11 cellular contexts compared by ENCODE assay signal in genomic region chr1:182795563-182796228, GRCh38. TPM values are rescaled to one million over a fixed set of nuclear protein-coding genes. Genes with fewer than 3 reads are reported as not detected.
DNase-seq lines count a peak whose midpoint lies in the region; ATAC-seq and TF ChIP-seq lines count a peak whose summit lies in the region.
"Had no signal": no experiment of that assay in that cellular context is flagged by ENCODE, and none has a peak within 500 bp of the region (broad histone marks: within the 10 kb centered on the region; RNA-seq: fewer than 3 reads in every experiment).

No MANE protein-coding gene starts in this region.

- H2BK15ac ChIP-seq in neuronal stem cell (ENCODE audit: low read length) = no peak overlapping the region

- H3K4me1 Mint-ChIP-seq in activated T-helper 2 cell treated with anti-CD3 and anti-CD28 coated beads, Interferon-gamma antibody, Interleukin-2, Interleukin-4, amounts not matched to agents 10 μg/mL and 5 μg/mL and 100 μg/mL, durations not matched to agents 14 hours and 24 hours and 36 hours (ENCODE audit: low read depth) = peaks cover 5% of the 10 kb centered on the region

- no peak overlapping the region for H2BK12ac ChIP-seq in neuronal stem cell (ENCODE audit: low read length)

- intact Hi-C loops in mucosa of descending colon (cut with DNase I, micrococcal nuclease) = no loop called here
- intact Hi-C loops in activated T-helper 2 cell treated with anti-CD3 and anti-CD28 coated beads, Interferon-gamma antibody, Interleukin-2, Interleukin-4, amounts not matched to agents 10 μg/mL and 5 μg/mL and 100 μg/mL, durations not matched to agents 14 hours and 24 hours and 36 hours (cut with micrococcal nuclease) = no loop called here

- H2AK5ac ChIP-seq in neuronal stem cell (ENCODE audit: low read depth, low read length) = no peak overlapping the region

- H3K4ac ChIP-seq in neuronal stem cell (ENCODE audit: low read length) = no peak overlapping the region

- no peak overlapping the region for H3K4me3 ChIP-seq in mucosa of descending colon
- no peak overlapping the region for H3K4me3 ChIP-seq in neuronal stem cell (ENCODE audit: low read length in 2 of 2)

- H2BK120ac ChIP-seq in neuronal stem cell (ENCODE audit: low read depth, low read length) = no peak overlapping the region

- no peaks in the 10 kb centered on the region for H3K79me1 ChIP-seq in neuronal stem cell (ENCODE audit: low read depth, low read length)

- no peak overlapping the region for H3K4me2 ChIP-seq in neuronal stem cell (ENCODE audit: insufficient read depth, low read length, poor library complexity, severe bottlenecking)

- no peaks in the 10 kb centered on the region for H3K36me3 Mint-ChIP-seq in activated T-helper 2 cell treated with anti-CD3 and anti-CD28 coated beads, Interferon-gamma antibody, Interleukin-2, Interleukin-4, amounts not matched to agents 10 μg/mL and 5 μg/mL and 100 μg/mL, durations not matched to agents 14 hours and 24 hours and 36 hours (ENCODE audit: low read depth)

- H3K4me1 ChIP-seq in mucosa of descending colon (ENCODE audit: low read depth) (no peaks in the 10 kb centered on the region), neuronal stem cell (ENCODE audit: control insufficient read depth in 2 of 2, insufficient read depth in 1 of 2, low read depth in 1 of 2, low read length in 2 of 2) (peaks cover 0 to 2% of the 10 kb centered on the region in 2 donors)

- H3K9ac ChIP-seq in neuronal stem cell (ENCODE audit: low read depth, low read length, poor library complexity) = no peak overlapping the region

- no peak for TF ChIP-seq CTCF in mucosa of descending colon (IDR thresholded peaks at IDR 0.05)

- H3K9me3 ChIP-seq in mucosa of descending colon = no peaks in the 10 kb centered on the region
- no peaks in the 10 kb centered on the region for H3K9me3 ChIP-seq in neuronal stem cell (replicated peaks in 1 of 2; ENCODE audit: control insufficient read depth in 2 of 2, insufficient read depth in 1 of 2, low read depth in 1 of 2, low read length in 2 of 2)

- no peak overlapping the region for H3K4me3 Mint-ChIP-seq in activated T-helper 2 cell treated with anti-CD3 and anti-CD28 coated beads, Interferon-gamma antibody, Interleukin-2, Interleukin-4, amounts not matched to agents 10 μg/mL and 5 μg/mL and 100 μg/mL, durations not matched to agents 14 hours and 24 hours and 36 hours (ENCODE audit: low read depth)
- H3K4me3 Mint-ChIP-seq: activated naive CD4-positive, alpha-beta T cell treated with anti-CD3 and anti-CD28 coated beads, Interleukin-2, amount 50 U/mL, for 24 hours had no signal

- ATAC-seq in mucosa of descending colon (peak; percentile 76), HG02981 (IDR thresholded peaks at IDR 0.05; ENCODE audit: unreplicated experiment) (no peak), HG03342 (IDR thresholded peaks at IDR 0.05; ENCODE audit: unreplicated experiment) (no peak)

- H3K18ac ChIP-seq in neuronal stem cell (ENCODE audit: low read length) = no peak overlapping the region

- H3K27me3 ChIP-seq in neuronal stem cell (ENCODE audit: control insufficient read depth in 3 of 3, insufficient read depth in 3 of 3, low read depth in 1 of 3, low read length in 3 of 3) = peaks cover 0 to 7% (median 0%) of the 10 kb centered on the region in 3 experiments

- no peak overlapping the region for H3K27ac Mint-ChIP-seq in activated T-helper 2 cell treated with anti-CD3 and anti-CD28 coated beads, Interferon-gamma antibody, Interleukin-2, Interleukin-4, amounts not matched to agents 10 μg/mL and 5 μg/mL and 100 μg/mL, durations not matched to agents 14 hours and 24 hours and 36 hours
- H3K27ac Mint-ChIP-seq: activated naive CD4-positive, alpha-beta T cell treated with anti-CD3 and anti-CD28 coated beads, Interleukin-2, amount 50 U/mL, for 24 hours had no signal

- H3K9me3 Mint-ChIP-seq in activated T-helper 2 cell treated with anti-CD3 and anti-CD28 coated beads, Interferon-gamma antibody, Interleukin-2, Interleukin-4, amounts not matched to agents 10 μg/mL and 5 μg/mL and 100 μg/mL, durations not matched to agents 14 hours and 24 hours and 36 hours = no peaks in the 10 kb centered on the region
- H3K9me3 Mint-ChIP-seq: activated naive CD4-positive, alpha-beta T cell treated with anti-CD3 and anti-CD28 coated beads, Interleukin-2, amount 50 U/mL, for 24 hours had no signal

- H3K14ac ChIP-seq in neuronal stem cell (ENCODE audit: low read length) = no peak overlapping the region

- DNase-seq in CD1c-positive myeloid dendritic cell (ENCODE audit: extremely low spot score) (peak; percentile 94), NCI-H82 treated with DMSO at 0.1 percent for 48 hours (lab: John Stamatoyannopoulos, UW; ENCODE audit: unreplicated experiment) (peak; percentile 21), epithelial cell of prostate (ENCODE audit: low read depth, low spot score) (peak; percentile 55), mucosa of descending colon (peak in 1 of 3 donors; percentile 37), neuronal stem cell (ENCODE audit: low spot score) (no peak)
- no peak for DNase-seq in activated T-helper 2 cell treated with anti-CD3 and anti-CD28 coated beads, Interferon-gamma antibody, Interleukin-2, Interleukin-4, amounts not matched to agents 10 μg/mL and 5 μg/mL and 100 μg/mL, durations not matched to agents 14 hours and 24 hours and 36 hours (ENCODE audit: low spot score)
- DNase-seq: activated CD4-positive, alpha-beta T cell treated with anti-CD3 and anti-CD28 coated beads, Interleukin-2, amount 50 U/mL, for 1 hour; MM.1S had no signal

- H3K36me3 ChIP-seq in mucosa of descending colon (ENCODE audit: low read depth) = no peaks in the 10 kb centered on the region
- no peaks in the 10 kb centered on the region for H3K36me3 ChIP-seq in neuronal stem cell (replicated peaks in 1 of 2; ENCODE audit: control insufficient read depth in 2 of 2, insufficient read depth in 2 of 2, low read length in 2 of 2)

- no peak overlapping the region for H2AFZ ChIP-seq in neuronal stem cell (ENCODE audit: low read length)

- peaks cover 5% of the 10 kb centered on the region for H3K27me3 Mint-ChIP-seq in activated T-helper 2 cell treated with anti-CD3 and anti-CD28 coated beads, Interferon-gamma antibody, Interleukin-2, Interleukin-4, amounts not matched to agents 10 μg/mL and 5 μg/mL and 100 μg/mL, durations not matched to agents 14 hours and 24 hours and 36 hours (ENCODE audit: low read depth)
- H3K27me3 Mint-ChIP-seq: activated naive CD4-positive, alpha-beta T cell treated with anti-CD3 and anti-CD28 coated beads, Interleukin-2, amount 50 U/mL, for 24 hours had no signal

- H3K27ac ChIP-seq in epithelial cell of prostate = peak overlapping the region; percentile 43
- no peak overlapping the region for H3K27ac ChIP-seq in neuronal stem cell (replicated peaks; ENCODE audit: low read length)

- no CpG with 5 or more reads among the region's 8 CpGs for WGBS in neuronal stem cell (ENCODE audit: extremely low coverage in 2 of 2, insufficient read length in 2 of 2, insufficient replicate concordance in 1 of 2), 2 donors

- H4K8ac ChIP-seq in neuronal stem cell (ENCODE audit: low read depth, low read length) = no peak overlapping the region

- no peak overlapping the region for H4K91ac ChIP-seq in neuronal stem cell (ENCODE audit: low read depth, low read length, poor library complexity)

- H2BK5ac ChIP-seq in neuronal stem cell (ENCODE audit: low read length) = no peak overlapping the region

- no peak overlapping the region for H3K23ac ChIP-seq in neuronal stem cell (ENCODE audit: low read depth, low read length, poor library complexity)

RNA-seq across cellular contexts. Expression of gene NPL, which starts 6.1 kb away (rescaled TPM):
- total RNA-seq in mucosa of descending colon = 10 to 100 TPM in 2 of 3 donors, 1 to 10 TPM in 1; 8.1 to 12.5 (median 12.1) TPM
- polyA plus RNA-seq in neuronal stem cell (2013, experiment 1 of 2) = 2.9 TPM
- polyA plus RNA-seq in neuronal stem cell (2013, experiment 2 of 2) = 3.3 TPM
- 3.0 and 4.6 TPM in 2 replicates for total RNA-seq in activated T-helper 2 cell treated with anti-CD3 and anti-CD28 coated beads, Interferon-gamma antibody, Interleukin-2, Interleukin-4, amounts not matched to agents 10 μg/mL and 5 μg/mL and 100 μg/mL, durations not matched to agents 14 hours and 24 hours and 36 hours

RNA-seq across cellular contexts. Expression of gene DHX9, which starts 43.5 kb away (rescaled TPM):
- 100 to 1,000 TPM in 2 of 3 donors, 10 to 100 TPM in 1; 88.8 to 112 (median 101) TPM for total RNA-seq in mucosa of descending colon
- 73.1 TPM for polyA plus RNA-seq in neuronal stem cell (2013, experiment 1 of 2)
- 71.6 TPM for polyA plus RNA-seq in neuronal stem cell (2013, experiment 2 of 2)
- 302 and 322 TPM in 2 replicates for total RNA-seq in activated T-helper 2 cell treated with anti-CD3 and anti-CD28 coated beads, Interferon-gamma antibody, Interleukin-2, Interleukin-4, amounts not matched to agents 10 μg/mL and 5 μg/mL and 100 μg/mL, durations not matched to agents 14 hours and 24 hours and 36 hours

Comparison
In these comparisons a context has a peak if more than half of its experiments do, and no peak if none do; other contexts are left out.
1. DNase-seq: peak in CD1c-positive myeloid dendritic cell (single experiment), NCI-H82 treated with DMSO at 0.1 percent for 48 hours (single experiment) and epithelial cell of prostate (single experiment); none in neuronal stem cell (single experiment) and activated T-helper 2 cell treated with anti-CD3 and anti-CD28 coated beads, Interferon-gamma antibody, Interleukin-2, Interleukin-4, amounts not matched to agents 10 μg/mL and 5 μg/mL and 100 μg/mL, durations not matched to agents 14 hours and 24 hours and 36 hours (single experiment).